8 cellular contexts compared by ENCODE assay signal in genomic region chr6:46491789-46492547, GRCh38. TPM values are rescaled to one million over a fixed set of nuclear protein-coding genes. Genes with fewer than 3 reads are reported as not detected.
A peak's percentile ranks its signal among the peaks of the same experiment; 100 is the strongest.
DNase-seq lines count a peak whose midpoint lies in the region; ATAC-seq and TF ChIP-seq lines count a peak whose summit lies in the region.

No MANE protein-coding gene starts in this region.

- peaks cover 0 to 73% (median 0%) of the 10 kb centered on the region in 7 donors for H3K27me3 ChIP-seq in heart right ventricle

- H3K4me1 ChIP-seq in heart right ventricle, result peaks cover 0 to 42% (median 11%) of the 10 kb centered on the region in 9 donors

- no peaks in the 10 kb centered on the region for H3K9me3 ChIP-seq in heart right ventricle

- H3K36me3 ChIP-seq in heart right ventricle, result no peaks in the 10 kb centered on the region

- H3K27ac ChIP-seq in heart right ventricle, result peak overlapping the region; percentile 70 to 97 (median 90)

- H3K4me3 ChIP-seq in heart right ventricle, result peak overlapping the region; percentile 55 to 79 (median 70)

- intact Hi-C loops in heart right ventricle (cut with DNase I), result loop anchor here (1.0 to 10.0 kb wide), 13 partner anchors 19 to 397 kb away; no protein-coding TSS in a partner anchor

- DNase-seq in DMS153 treated with DMSO at 0.1 percent for 48 hours (lab: John Stamatoyannopoulos, UW; ENCODE audit: unreplicated experiment) (peak; percentile 20), NCI-H1105 treated with DMSO at 0.1 percent for 48 hours (lab: John Stamatoyannopoulos, UW) (peak; percentile 63), amniotic epithelial cell (ENCODE audit: low read depth) (peak; percentile 30), heart right ventricle (peak; percentile 56 to 65), omental fat pad (ENCODE audit: low spot score) (peak; percentile 28)
- DNase-seq in activated CD4-positive, alpha-beta T cell treated with anti-CD3 and anti-CD28 coated beads, Interleukin-2, amount 50 U/mL, for 1 hour, result no peak

- TF ChIP-seq CTCF in heart right ventricle (IDR thresholded peaks at IDR 0.05), result peak; percentile 48 to 89 (median 74)
- no peak for TF ChIP-seq CTCF in omental fat pad (IDR thresholded peaks at IDR 0.05)

- 9% methylated on average over 21 of the region's 21 CpGs for WGBS in heart right ventricle, 2 donors

- ATAC-seq in GM21528 (IDR thresholded peaks at IDR 0.05; ENCODE audit: low FRiP score, unreplicated experiment) (peak; percentile 64), heart right ventricle (peak; percentile 84 to 94 (median 92)), omental fat pad (ENCODE audit: low FRiP score) (peak; percentile 69), HG03342 (IDR thresholded peaks at IDR 0.05; ENCODE audit: unreplicated experiment) (no peak)

RNA-seq across cellular contexts. Expression of gene RCAN2, which starts 0.7 kb away (rescaled TPM):
- total RNA-seq in heart right ventricle (100 to 1,000 TPM; 291 to 352 (median 299) TPM), omental fat pad (1 to 10 TPM; 2.5 to 7.9 (median 3.7) TPM)
- 10 to 100 TPM; 51.0 to 85.4 TPM for polyA plus RNA-seq in heart right ventricle

Comparison
In these comparisons a context has a peak if more than half of its experiments do, and no peak if none do; other contexts are left out.
1. CTCF ChIP-seq: peak in heart right ventricle (9 of 9); none in omental fat pad (0 of 3).
2. RNA of gene RCAN2, which starts 0.7 kb away (total RNA-seq): 291 to 352 TPM in heart right ventricle; 2.5 to 7.9 TPM in omental fat pad; every median in the first group is over 10 times any median in the second.